Comparison of ENCODE assay signal across 12 cellular contexts in the genomic region with DNA sequence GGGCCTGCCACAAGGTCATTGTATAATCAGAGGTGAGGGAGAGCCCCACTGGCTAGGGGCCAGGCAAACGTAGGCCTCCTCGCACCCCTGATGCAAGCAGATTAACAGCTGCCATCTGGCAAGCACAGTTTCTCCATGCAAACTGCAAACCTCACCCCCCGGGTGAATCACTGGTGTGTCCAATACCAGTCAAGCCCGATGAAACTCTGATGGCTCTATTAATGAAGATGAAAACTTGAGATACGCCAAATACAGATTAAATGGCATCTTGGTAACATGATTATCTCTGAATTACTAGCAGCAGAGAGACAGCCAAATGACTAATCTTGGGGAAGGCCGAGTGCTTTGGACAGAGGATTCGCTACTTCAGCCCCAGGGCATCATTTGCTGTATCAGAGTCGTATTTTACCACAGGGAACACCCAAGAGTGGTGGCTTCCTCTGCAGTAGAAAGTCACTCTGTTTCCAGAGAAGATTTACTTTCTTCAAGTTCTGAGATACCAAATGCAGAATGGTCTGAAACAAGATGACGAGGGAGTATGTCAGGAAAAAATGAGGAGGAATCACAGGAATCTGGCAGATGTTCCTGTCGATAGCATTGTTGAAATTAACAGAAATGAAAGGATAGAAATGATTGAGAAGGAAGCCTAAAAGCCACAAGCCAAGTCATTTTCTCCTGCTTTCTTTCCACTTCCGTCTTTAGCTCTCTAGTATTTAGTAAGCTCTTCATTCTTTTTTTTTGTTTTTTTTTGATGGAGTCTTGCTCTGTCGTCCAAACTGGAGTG.
DNase-seq lines count a peak whose midpoint lies in the region; ATAC-seq, FAIRE-seq and TF ChIP-seq lines count a peak whose summit lies in the region.
"Had no signal": no experiment of that assay in that cellular context is flagged by ENCODE, and none has a peak within 500 bp of the region (broad histone marks: within the 10 kb centered on the region; RNA-seq: fewer than 3 reads in every experiment).

No MANE protein-coding gene starts in this region.

- no peak for TF ChIP-seq CTCF in AG09319 (IDR thresholded peaks at IDR 0.05; ENCODE audit: low read depth, low read length)
- TF ChIP-seq CTCF in fibroblast of lung (conservative IDR thresholded peaks at IDR 0.05 in 1 of 2, IDR thresholded peaks at IDR 0.05 in 1 of 2; ENCODE audit: low read depth in 1 of 2, low read length in 2 of 2), result no peak
- no peak for TF ChIP-seq CTCF in HepG2 (CRISPR knock-in tag; IDR thresholded peaks at IDR 0.05)

- in situ Hi-C loops in HepG2 (cut with HindIII; ENCODE audit: extremely low pct_ligation_motif_present, low pct_unique_long_range_greater_than_20kb), result no loop called here

- TF ChIP-seq EP300 in HepG2 (IDR thresholded peaks at IDR 0.05; ENCODE audit: low read depth in 2 of 2, low read length in 2 of 2), result no peak
- TF ChIP-seq EP300 in HepG2 (CRISPR knock-in tag; IDR thresholded peaks at IDR 0.05; ENCODE audit: borderline replicate concordance), result no peak

- no peaks in the 10 kb centered on the region for H3K9me3 ChIP-seq in fibroblast of lung (ENCODE audit: control insufficient read depth, insufficient read depth, low read depth, low read length)
- H3K9me3 ChIP-seq in HepG2 (ENCODE audit: low read length), result no peaks in the 10 kb centered on the region
- H3K9me3 ChIP-seq: BLaER1 treated with 17β-estradiol and CSF1 and Interleukin-3, amounts not matched to agents 10 nM and 100 nM had no signal

- H3K4me3 Mint-ChIP-seq in stimulated activated naive B cell treated with anti-CD40 and anti-IgM and Interleukin-4, amounts not matched to agents 10 μg/mL and 1 μg/mL and 100 μg/mL, for 72 hours, result no peak overlapping the region
- H3K4me3 Mint-ChIP-seq: activated CD4-positive, alpha-beta T cell treated with anti-CD3 and anti-CD28 coated beads, Interleukin-2, amount 10 ng/mL, durations not matched to agents 24 days and 14 days; memory B cell had no signal

- H3K4me3 ChIP-seq in fibroblast of lung (replicated peaks in 1 of 4; ENCODE audit: control extremely low read depth in 1 of 4, insufficient read depth in 1 of 4, low read depth in 3 of 4, low read length in 4 of 4) (no peak overlapping the region), HepG2 (replicated peaks in 1 of 3; ENCODE audit: insufficient read depth in 1 of 3, low read depth in 2 of 3, low read length in 3 of 3) (no peak overlapping the region)
- H3K4me3 ChIP-seq: BLaER1 treated with 17β-estradiol and CSF1 and Interleukin-3, amounts not matched to agents 10 nM and 100 nM had no signal

- intact Hi-C loops in HepG2 (cut with micrococcal nuclease; ENCODE audit: unreplicated experiment), result no loop called here

- H2AFZ ChIP-seq in fibroblast of lung (ENCODE audit: low read length) (no peak overlapping the region), HepG2 (ENCODE audit: low read length) (no peak overlapping the region)

- H3K36me3 ChIP-seq in fibroblast of lung (ENCODE audit: control insufficient read depth, insufficient read depth, low read length), result no peaks in the 10 kb centered on the region
- H3K36me3 ChIP-seq in HepG2 (replicated peaks in 1 of 2; ENCODE audit: control insufficient read depth in 1 of 2, insufficient read depth in 2 of 2, low read length in 2 of 2), result no peaks in the 10 kb centered on the region
- H3K36me3 ChIP-seq: BLaER1 treated with 17β-estradiol and CSF1 and Interleukin-3, amounts not matched to agents 10 nM and 100 nM had no signal

- H3K27ac Mint-ChIP-seq in stimulated activated naive B cell treated with anti-CD40 and anti-IgM and Interleukin-4, amounts not matched to agents 10 μg/mL and 1 μg/mL and 100 μg/mL, for 72 hours, result no peak overlapping the region
- H3K27ac Mint-ChIP-seq: activated CD4-positive, alpha-beta T cell treated with anti-CD3 and anti-CD28 coated beads, Interleukin-2, amount 10 ng/mL, durations not matched to agents 24 days and 14 days; memory B cell had no signal

- no peaks in the 10 kb centered on the region for H3K4me1 Mint-ChIP-seq in stimulated activated naive B cell treated with anti-CD40 and anti-IgM and Interleukin-4, amounts not matched to agents 10 μg/mL and 1 μg/mL and 100 μg/mL, for 72 hours
- H3K4me1 Mint-ChIP-seq: activated CD4-positive, alpha-beta T cell treated with anti-CD3 and anti-CD28 coated beads, Interleukin-2, amount 10 ng/mL, durations not matched to agents 24 days and 14 days; memory B cell had no signal

- BruUV-seq in HepG2 (replicated peaks; lab: Mats Ljungman, UMichigan), result no TSS peak

- DNase-seq in AG09319 (ENCODE audit: extremely low read depth, low read depth), result peak; percentile 80
- peak; percentile 96 for DNase-seq in M059J (ENCODE audit: low read depth)
- peak; percentile 49 to 61 for DNase-seq in fibroblast of lung (ENCODE audit: low read depth in 2 of 2)
- DNase-seq in stimulated activated naive B cell treated with anti-CD40 and anti-IgM and Interleukin-4, amounts not matched to agents 10 μg/mL and 1 μg/mL and 100 μg/mL, for 72 hours, result no peak
- DNase-seq in HepG2 (ENCODE audit: low spot score), result no peak
- no peak for DNase-seq in HuH-7 (ENCODE audit: low spot score)
- DNase-seq in UCSD-AML1 (lab: John Stamatoyannopoulos, UW; ENCODE audit: unreplicated experiment), result no peak
- DNase-seq: activated CD4-positive, alpha-beta T cell treated with anti-CD3 and anti-CD28 coated beads, Interleukin-2, amount 10 ng/mL, durations not matched to agents 24 days and 14 days; aorta had no signal

- H3K27ac ChIP-seq in fibroblast of lung (ENCODE audit: insufficient read depth, low read length), result no peak overlapping the region
- no peak overlapping the region for H3K27ac ChIP-seq in HepG2 (ENCODE audit: extremely low read length, insufficient read depth, low read length)
- H3K27ac ChIP-seq: BLaER1 treated with 17β-estradiol and CSF1 and Interleukin-3, amounts not matched to agents 10 nM and 100 nM had no signal

- no peaks in the 10 kb centered on the region for H3K27me3 Mint-ChIP-seq in stimulated activated naive B cell treated with anti-CD40 and anti-IgM and Interleukin-4, amounts not matched to agents 10 μg/mL and 1 μg/mL and 100 μg/mL, for 72 hours
- H3K27me3 Mint-ChIP-seq: activated CD4-positive, alpha-beta T cell treated with anti-CD3 and anti-CD28 coated beads, Interleukin-2, amount 10 ng/mL, durations not matched to agents 24 days and 14 days; memory B cell had no signal

- H3K9ac ChIP-seq in fibroblast of lung (ENCODE audit: insufficient read depth, low read length), result no peak overlapping the region
- no peak overlapping the region for H3K9ac ChIP-seq in HepG2 (ENCODE audit: insufficient read depth, low read depth, low read length)
- H3K9ac ChIP-seq: BLaER1 treated with 17β-estradiol and CSF1 and Interleukin-3, amounts not matched to agents 10 nM and 100 nM had no signal

- no peaks in the 10 kb centered on the region for H3K36me3 Mint-ChIP-seq in stimulated activated naive B cell treated with anti-CD40 and anti-IgM and Interleukin-4, amounts not matched to agents 10 μg/mL and 1 μg/mL and 100 μg/mL, for 72 hours
- H3K36me3 Mint-ChIP-seq: memory B cell had no signal

- H3K79me2 ChIP-seq in fibroblast of lung (ENCODE audit: control insufficient read depth, insufficient read depth, low read length), result no peaks in the 10 kb centered on the region
- H3K79me2 ChIP-seq in HepG2 (ENCODE audit: insufficient read depth, low read length), result no peaks in the 10 kb centered on the region

- no peaks in the 10 kb centered on the region for H3K27me3 ChIP-seq in fibroblast of lung (ENCODE audit: control insufficient read depth, insufficient read depth, low read length)
- no peaks in the 10 kb centered on the region for H3K27me3 ChIP-seq in HepG2 (ENCODE audit: control insufficient read depth in 1 of 2, insufficient read depth in 2 of 2, low read length in 2 of 2)
- H3K27me3 ChIP-seq: BLaER1 treated with 17β-estradiol and CSF1 and Interleukin-3, amounts not matched to agents 10 nM and 100 nM had no signal

- no peak overlapping the region for H3K4me2 ChIP-seq in fibroblast of lung (ENCODE audit: extremely low read depth, insufficient read depth, low read length)
- no peak overlapping the region for H3K4me2 ChIP-seq in HepG2 (ENCODE audit: low read depth, low read length)
- H3K4me2 ChIP-seq: BLaER1 treated with 17β-estradiol and CSF1 and Interleukin-3, amounts not matched to agents 10 nM and 100 nM had no signal

- ATAC-seq in GM21447 (IDR thresholded peaks at IDR 0.05; ENCODE audit: unreplicated experiment), result peak; percentile 54
- no peak for ATAC-seq in stimulated activated naive B cell treated with anti-CD40 and anti-IgM and Interleukin-4, amounts not matched to agents 10 μg/mL and 1 μg/mL and 100 μg/mL, for 72 hours (replicated peaks)
- no peak for ATAC-seq in HepG2

- H3K4me1 ChIP-seq in fibroblast of lung (ENCODE audit: control insufficient read depth, extremely low read depth, insufficient read depth, low read length), result no peaks in the 10 kb centered on the region
- H3K4me1 ChIP-seq in HepG2 (ENCODE audit: insufficient read depth, low read length), result no peaks in the 10 kb centered on the region
- H3K4me1 ChIP-seq: BLaER1 treated with 17β-estradiol and CSF1 and Interleukin-3, amounts not matched to agents 10 nM and 100 nM had no signal

- CTCF ChIA-PET in HepG2 (lab: Yijun Ruan, JAX; ENCODE audit: low intra/inter-chr PET ratio, low total read pairs), result no interaction called here

- TF ChIP-seq RAD21 in HepG2 (CRISPR knock-in tag; IDR thresholded peaks at IDR 0.05), result no peak

- no peak for TF ChIP-seq POLR2A in HepG2 (IDR thresholded peaks at IDR 0.05; ENCODE audit: insufficient read depth in 1 of 2, low read depth in 2 of 2, low read length in 2 of 2)

- H3K9me3 Mint-ChIP-seq in stimulated activated naive B cell treated with anti-CD40 and anti-IgM and Interleukin-4, amounts not matched to agents 10 μg/mL and 1 μg/mL and 100 μg/mL, for 72 hours, result peaks cover 0 to 2% of the 10 kb centered on the region in 2 donors
- H3K9me3 Mint-ChIP-seq: activated CD4-positive, alpha-beta T cell treated with anti-CD3 and anti-CD28 coated beads, Interleukin-2, amount 10 ng/mL, durations not matched to agents 24 days and 14 days; memory B cell had no signal

- WGBS in HepG2 (ENCODE audit: low lambda C conversion rate), result 84% methylated on average over 11 of the region's 12 CpGs

- POLR2A ChIA-PET in HepG2 (lab: Yijun Ruan, JAX), result no interaction called here

- no peak for FAIRE-seq in HepG2 (lab: Jason Lieb, UNC)

- H4K20me1 ChIP-seq in fibroblast of lung (ENCODE audit: control insufficient read depth, extremely low read depth, insufficient read depth, low read length) (no peaks in the 10 kb centered on the region), HepG2 (ENCODE audit: insufficient read depth, low read length) (no peaks in the 10 kb centered on the region)
- H4K20me1 ChIP-seq: BLaER1 treated with 17β-estradiol and CSF1 and Interleukin-3, amounts not matched to agents 10 nM and 100 nM had no signal

TF ChIP-seq in HepG2, 621 proteins besides CTCF, POLR2A, EP300 and RAD21 (continues in another document):
- TF ChIP-seq ZNF451 (CRISPR knock-in tag; IDR thresholded peaks at IDR 0.05) (no peak), NFYB (CRISPR knock-in tag; IDR thresholded peaks at IDR 0.05) (no peak), ZNF772 (CRISPR knock-in tag; IDR thresholded peaks at IDR 0.05) (no peak), ZNF225 (CRISPR knock-in tag; IDR thresholded peaks at IDR 0.05) (no peak), ZNF747 (CRISPR knock-in tag; IDR thresholded peaks at IDR 0.05; ENCODE audit: borderline replicate concordance) (no peak), FOXK2 (IDR thresholded peaks at IDR 0.05) (no peak)

Comparison
In these comparisons a context has a peak if more than half of its experiments do, and no peak if none do; other contexts are left out.
1. DNase-seq: peak in AG09319 (single experiment), M059J (single experiment) and fibroblast of lung (2 of 2); none in stimulated activated naive B cell treated with anti-CD40 and anti-IgM and Interleukin-4, amounts not matched to agents 10 μg/mL and 1 μg/mL and 100 μg/mL, for 72 hours (single experiment), HepG2 (single experiment), HuH-7 (single experiment) and UCSD-AML1 (single experiment).